Comparison of ENCODE assay signal across 11 cellular contexts in genomic region chr22:27868738-27869282, GRCh38. TPM values are rescaled to one million over a fixed set of nuclear protein-coding genes. Genes with fewer than 3 reads are reported as not detected.
DNase-seq lines count a peak whose midpoint lies in the region; ATAC-seq and TF ChIP-seq lines count a peak whose summit lies in the region.
"Had no signal": no experiment of that assay in that cellular context is flagged by ENCODE, and none has a peak within 500 bp of the region (broad histone marks: within the 10 kb centered on the region; RNA-seq: fewer than 3 reads in every experiment).

No MANE protein-coding gene starts in this region.

- TF ChIP-seq POLR2A in transverse colon (IDR thresholded peaks at IDR 0.05) = no peak

- no peaks in the 10 kb centered on the region for H3K27me3 ChIP-seq in transverse colon

- intact Hi-C loops in mucosa of descending colon (cut with DNase I, micrococcal nuclease) (no loop called here), transverse colon (cut with DNase I; ENCODE audit: low total_unique reads) (no loop called here)

- in situ Hi-C loops in transverse colon (cut with MboI; ENCODE audit: low pct_ligation_motif_present in 1 of 4, low pct_unique_long_range_greater_than_20kb in 1 of 4, low sequenced_read_pairs in 3 of 4) = no loop called here

- TF ChIP-seq EP300 in transverse colon (IDR thresholded peaks at IDR 0.05; ENCODE audit: low read depth) = no peak

- H3K4me1 ChIP-seq in mucosa of descending colon (ENCODE audit: low read depth) = peaks cover 27% of the 10 kb centered on the region
- H3K4me1 ChIP-seq in transverse colon = peaks cover 32 to 78% (median 58%) of the 10 kb centered on the region in 4 donors

- peak overlapping the region; percentile 63 to 85 (median 80) for H3K27ac ChIP-seq in transverse colon

- H3K27ac Mint-ChIP-seq in activated T-cell treated with anti-CD3 and anti-CD28 coated beads, Interleukin-2, amount 50 U/mL, for 72 hours = peak overlapping the region; percentile 59
- peak overlapping the region; percentile 14 for H3K27ac Mint-ChIP-seq in central memory CD8-positive, alpha-beta T cell (ENCODE audit: low read depth)

- peaks cover 3 to 25% of the 10 kb centered on the region in 2 donors for H3K36me3 Mint-ChIP-seq in activated T-cell treated with anti-CD3 and anti-CD28 coated beads, Interleukin-2, amount 50 U/mL, for 72 hours (ENCODE audit: insufficient read depth in 2 of 2)
- peaks cover 31% of the 10 kb centered on the region for H3K36me3 Mint-ChIP-seq in central memory CD8-positive, alpha-beta T cell (ENCODE audit: insufficient read depth)

- H3K27me3 Mint-ChIP-seq in activated T-cell treated with anti-CD3 and anti-CD28 coated beads, Interleukin-2, amount 50 U/mL, for 72 hours (ENCODE audit: low read depth) = no peaks in the 10 kb centered on the region
- no peaks in the 10 kb centered on the region for H3K27me3 Mint-ChIP-seq in central memory CD8-positive, alpha-beta T cell

- H3K4me3 ChIP-seq in mucosa of descending colon (no peak overlapping the region), transverse colon (peak overlapping the region in 1 of 4 donors; percentile 5)

- ATAC-seq in activated T-cell treated with anti-CD3 and anti-CD28 coated beads, Interleukin-2, amount 50 U/mL, for 72 hours (replicated peaks in 1 of 2) = no peak
- ATAC-seq in central memory CD8-positive, alpha-beta T cell (replicated peaks; ENCODE audit: extremely low read depth, poor library complexity, severe bottlenecking) = no peak
- peak; percentile 52 for ATAC-seq in mucosa of descending colon
- no peak for ATAC-seq in GM18520 (IDR thresholded peaks at IDR 0.05; ENCODE audit: unreplicated experiment)
- ATAC-seq in GM21526 (IDR thresholded peaks at IDR 0.05; ENCODE audit: low FRiP score, unreplicated experiment) = no peak

- H3K9me3 ChIP-seq in mucosa of descending colon (no peaks in the 10 kb centered on the region), transverse colon (no peaks in the 10 kb centered on the region)

- DNase-seq in activated T-cell treated with anti-CD3 and anti-CD28 coated beads, Interleukin-2, amount 50 U/mL, for 72 hours = no peak
- no peak for DNase-seq in activated T-cell treated with anti-CD3 and anti-CD28 coated beads, Interleukin-2, amount 50 U/mL, for 1 hour
- DNase-seq in central memory CD8-positive, alpha-beta T cell (ENCODE audit: low spot score in 2 of 2) = no peak
- no peak for DNase-seq in mucosa of descending colon
- no peak for DNase-seq in transverse colon
- no peak for DNase-seq in LoVo (ENCODE audit: low spot score)
- DNase-seq: anterior cingulate cortex, erythroblast, NCI-H748 treated with DMSO at 0.1 percent for 48 hours had no signal

- H3K4me3 Mint-ChIP-seq in activated T-cell treated with anti-CD3 and anti-CD28 coated beads, Interleukin-2, amount 50 U/mL, for 72 hours = no peak overlapping the region
- no peak overlapping the region for H3K4me3 Mint-ChIP-seq in central memory CD8-positive, alpha-beta T cell

- peaks cover 53% of the 10 kb centered on the region for H3K4me1 Mint-ChIP-seq in activated T-cell treated with anti-CD3 and anti-CD28 coated beads, Interleukin-2, amount 50 U/mL, for 72 hours (ENCODE audit: low read depth)
- H3K4me1 Mint-ChIP-seq in central memory CD8-positive, alpha-beta T cell = peaks cover 33% of the 10 kb centered on the region

- WGBS in transverse colon (ENCODE audit: low coverage in 1 of 2), 2 donors = 41 to 49% methylated on average over 4 to 6 of the region's 6 CpGs

- no peaks in the 10 kb centered on the region for H3K36me3 ChIP-seq in mucosa of descending colon (ENCODE audit: low read depth)
- no peaks in the 10 kb centered on the region for H3K36me3 ChIP-seq in transverse colon

- no peak for TF ChIP-seq CTCF in mucosa of descending colon (IDR thresholded peaks at IDR 0.05)
- no peak for TF ChIP-seq CTCF in transverse colon (IDR thresholded peaks at IDR 0.05)

- H3K9me3 Mint-ChIP-seq in activated T-cell treated with anti-CD3 and anti-CD28 coated beads, Interleukin-2, amount 50 U/mL, for 72 hours = no peaks in the 10 kb centered on the region
- H3K9me3 Mint-ChIP-seq in central memory CD8-positive, alpha-beta T cell = no peaks in the 10 kb centered on the region

RNA-seq across cellular contexts. Expression of gene PITPNB, which starts 50.2 kb away (rescaled TPM):
- total RNA-seq in activated T-cell treated with anti-CD3 and anti-CD28 coated beads, Interleukin-2, amount 50 U/mL, for 72 hours = 100 to 1,000 TPM in 1 of 2 donors, 10 to 100 TPM in 1; 97.2 to 102 TPM
- total RNA-seq in mucosa of descending colon (100 to 1,000 TPM in 1 of 3 donors, 10 to 100 TPM in 2; 42.5 to 130 (median 47.4) TPM), transverse colon (10 to 100 TPM; 28.0 to 48.2 (median 40.3) TPM)
